16 cellular contexts compared by ENCODE assay signal in genomic region chr14:87186745-87187144, GRCh38.
A peak's percentile ranks its signal among the peaks of the same experiment; 100 is the strongest.
DNase-seq lines count a peak whose midpoint lies in the region; TF ChIP-seq lines count a peak whose summit lies in the region.
"Had no signal": no experiment of that assay in that cellular context is flagged by ENCODE, and none has a peak within 500 bp of the region (broad histone marks: within the 10 kb centered on the region; RNA-seq: fewer than 3 reads in every experiment).

No MANE protein-coding gene starts in this region.

- H3K79me1 ChIP-seq in H9 (ENCODE audit: insufficient read depth, low read depth, low read length, poor library complexity, severe bottlenecking) = no peaks in the 10 kb centered on the region

- H3K9me3 ChIP-seq in H9 (ENCODE audit: control insufficient read depth, low read depth, low read length) (no peaks in the 10 kb centered on the region), OCI-LY7 (ENCODE audit: low read length) (no peaks in the 10 kb centered on the region), iPS-18a (ENCODE audit: control insufficient read depth, low read depth, low read length) (no peaks in the 10 kb centered on the region), neural progenitor cell (ENCODE audit: low read depth) (no peaks in the 10 kb centered on the region)

- no peak overlapping the region for H4K5ac ChIP-seq in H9 (ENCODE audit: insufficient read length, low read depth, low read length)

- H3K4ac ChIP-seq in H9 (ENCODE audit: low read depth, low read length) = no peak overlapping the region

- H3K4me1 ChIP-seq in H9 (ENCODE audit: insufficient read depth, low read length) (peaks cover 5% of the 10 kb centered on the region; the same call in 1 of the 2 replicates), OCI-LY7 (ENCODE audit: insufficient read depth, low read length, poor library complexity, severe bottlenecking) (peaks cover 9% of the 10 kb centered on the region), iPS-18a (ENCODE audit: control insufficient read depth, low read depth, low read length) (peaks cover 36% of the 10 kb centered on the region), neural progenitor cell (peaks cover 18% of the 10 kb centered on the region)

- no CpG with 5 or more reads among the region's 6 CpGs for WGBS in H9 (ENCODE audit: extremely low coverage, insufficient read length, low lambda C conversion rate)

- no peak overlapping the region for H2AK5ac ChIP-seq in H9 (ENCODE audit: insufficient read length, low read length)

- H2AFZ ChIP-seq in H9 (ENCODE audit: low read length) (no peak overlapping the region), OCI-LY7 (ENCODE audit: low read length) (peak overlapping the region; percentile 15; the same call in 1 of the 2 replicates), neural progenitor cell (replicated peaks) (no peak overlapping the region)

- H3K79me2 ChIP-seq in H9 (ENCODE audit: insufficient read depth, low read length) (no peaks in the 10 kb centered on the region), OCI-LY7 (ENCODE audit: insufficient read depth, low read depth, low read length) (no peaks in the 10 kb centered on the region), neural progenitor cell (ENCODE audit: low read depth) (no peaks in the 10 kb centered on the region)

- peak overlapping the region; percentile 21 to 27; a peak in 3 of 5 replicates for H3K4me3 Mint-ChIP-seq in H9
- H3K4me3 Mint-ChIP-seq in neural progenitor cell = no peak overlapping the region
- no peak overlapping the region for H3K4me3 Mint-ChIP-seq in activated T-cell treated with anti-CD3 and anti-CD28 coated beads, Interleukin-2, amount 50 U/mL, for 24 hours
- H3K4me3 Mint-ChIP-seq: IgD-negative memory B cell had no signal

- H3K27me3 ChIP-seq in H9 (ENCODE audit: insufficient read depth, low read length) (no peaks in the 10 kb centered on the region), iPS-18a (ENCODE audit: control insufficient read depth, insufficient read depth, low read length) (peaks cover 14% of the 10 kb centered on the region), neural progenitor cell (peaks cover 20% of the 10 kb centered on the region)

- no peak overlapping the region for H3K14ac ChIP-seq in H9 (ENCODE audit: insufficient read depth, low read length)

- no peak overlapping the region for H3K23ac ChIP-seq in H9 (ENCODE audit: insufficient read length, low read depth, low read length)

- POLR2A ChIA-PET in OCI-LY7 (lab: Charles Lee) = interaction anchor here (0.7 to 1.1 kb wide), 3 partner anchors 15 to 1379 kb away, joined by 3 to 4 read pairs (median 3); no protein-coding TSS in a partner anchor

- H3K36me3 ChIP-seq in OCI-LY7 (ENCODE audit: insufficient read depth, low read length) (no peaks in the 10 kb centered on the region), iPS-18a (ENCODE audit: control insufficient read depth, low read depth, low read length) (no peaks in the 10 kb centered on the region), neural progenitor cell (no peaks in the 10 kb centered on the region)

- no peak overlapping the region for H2BK15ac ChIP-seq in H9 (ENCODE audit: low read depth, low read length)

- peaks cover 34 to 42% of the 10 kb centered on the region in 2 experiments for H3K4me1 Mint-ChIP-seq in H9
- peaks cover 12% of the 10 kb centered on the region for H3K4me1 Mint-ChIP-seq in neural progenitor cell
- no peaks in the 10 kb centered on the region for H3K4me1 Mint-ChIP-seq in activated T-cell treated with anti-CD3 and anti-CD28 coated beads, Interleukin-2, amount 50 U/mL, for 24 hours (ENCODE audit: low read depth)
- H3K4me1 Mint-ChIP-seq: IgD-negative memory B cell had no signal

- H3K18ac ChIP-seq in H9 (ENCODE audit: insufficient read length, low read depth, low read length) = no peak overlapping the region

- no peak overlapping the region for H3T11ph ChIP-seq in H9 (ENCODE audit: low read length)

- no TSS peak for BruUV-seq in OCI-LY7 (replicated peaks; lab: Mats Ljungman, UMichigan)

- H2BK5ac ChIP-seq in H9 (ENCODE audit: insufficient read length, low read length) = no peak overlapping the region

- H3K27me3 Mint-ChIP-seq in H9 (ENCODE audit: low read depth) (peaks cover 47% of the 10 kb centered on the region), neural progenitor cell (ENCODE audit: insufficient read depth, low read depth) (peaks cover 4% of the 10 kb centered on the region)
- H3K27me3 Mint-ChIP-seq in activated T-cell treated with anti-CD3 and anti-CD28 coated beads, Interleukin-2, amount 50 U/mL, for 24 hours = no peaks in the 10 kb centered on the region
- H3K27me3 Mint-ChIP-seq: IgD-negative memory B cell had no signal

- peak; percentile 35 for DNase-seq in H9
- no peak for DNase-seq in OCI-LY7 (ENCODE audit: low spot score)
- DNase-seq in neural progenitor cell (ENCODE audit: low spot score) = peak; percentile 63
- no peak for DNase-seq in activated T-cell treated with anti-CD3 and anti-CD28 coated beads, Interleukin-2, amount 50 U/mL, for 24 hours
- DNase-seq in activated T-cell treated with anti-CD3 and anti-CD28 coated beads for 4 hours = no peak
- no peak for DNase-seq in T-helper 1 cell
- no peak for DNase-seq in nucleus accumbens (lab: John Stamatoyannopoulos, UW)
- DNase-seq: C1 segment of cervical spinal cord; NCI-H1105 treated with DMSO at 0.1 percent for 48 hours; NCI-H1694 treated with DMSO at 0.1 percent for 48 hours; NCI-H345; NK-92 treated with Interleukin-12 subunit alpha and Interleukin-12 subunit beta, amount 100 ng/mL, for 24 hours; PC-3 had no signal

- CTCF ChIA-PET in OCI-LY7 (lab: Charles Lee; ENCODE audit: unreplicated experiment) = no interaction called here

- H3K23me2 ChIP-seq in H9 (ENCODE audit: insufficient read length, low read depth, low read length, poor library complexity, severe bottlenecking) = no peaks in the 10 kb centered on the region

- H2BK20ac ChIP-seq in H9 (ENCODE audit: low read depth, low read length, poor library complexity, severe bottlenecking) = no peak overlapping the region

- no peak overlapping the region for H4K8ac ChIP-seq in H9 (replicated peaks; ENCODE audit: insufficient read length, low read depth, low read length)

- H4K20me1 ChIP-seq in H9 (ENCODE audit: control insufficient read depth, insufficient read depth, insufficient read length) (no peaks in the 10 kb centered on the region), OCI-LY7 (ENCODE audit: insufficient read depth, low read length) (no peaks in the 10 kb centered on the region), neural progenitor cell (ENCODE audit: low read depth) (no peaks in the 10 kb centered on the region)

- no peak overlapping the region for H2BK12ac ChIP-seq in H9 (ENCODE audit: insufficient read length, low read depth, low read length)

- no peaks in the 10 kb centered on the region for H3K9me2 ChIP-seq in OCI-LY7 (ENCODE audit: insufficient read depth, low read length)

- H3K9me3 Mint-ChIP-seq in H9 = no peaks in the 10 kb centered on the region
- no peaks in the 10 kb centered on the region for H3K9me3 Mint-ChIP-seq in neural progenitor cell
- peaks cover 25% of the 10 kb centered on the region for H3K9me3 Mint-ChIP-seq in activated T-cell treated with anti-CD3 and anti-CD28 coated beads, Interleukin-2, amount 50 U/mL, for 24 hours

- H3K4me3 ChIP-seq in OCI-LY7 (ENCODE audit: low read depth, low read length, poor library complexity, severe bottlenecking) = no peak overlapping the region
- peak overlapping the region; percentile 39 for H3K4me3 ChIP-seq in iPS-18a (ENCODE audit: low read length)
- H3K4me3 ChIP-seq in neural progenitor cell = no peak overlapping the region

- intact Hi-C loops in OCI-LY7 (cut with micrococcal nuclease; ENCODE audit: unreplicated experiment) = no loop called here

- H3K36me3 Mint-ChIP-seq in H9 (ENCODE audit: insufficient read depth in 1 of 3, low read depth in 3 of 3) (no peaks in the 10 kb centered on the region; a peak in 1 of 7 replicates), neural progenitor cell (no peaks in the 10 kb centered on the region)
- H3K36me3 Mint-ChIP-seq in activated T-cell treated with anti-CD3 and anti-CD28 coated beads, Interleukin-2, amount 50 U/mL, for 24 hours (ENCODE audit: low read depth) = no peaks in the 10 kb centered on the region
- H3K36me3 Mint-ChIP-seq: IgD-negative memory B cell had no signal

- no peaks in the 10 kb centered on the region for H3F3A ChIP-seq in neural progenitor cell (ENCODE audit: low read depth)

- TF ChIP-seq CTCF in H9 (conservative IDR thresholded peaks at IDR 0.05) (no peak), OCI-LY7 (conservative IDR thresholded peaks at IDR 0.05; ENCODE audit: low read length) (no peak), neural progenitor cell (IDR thresholded peaks at IDR 0.05) (no peak)

- H3K9ac ChIP-seq in H9 (ENCODE audit: extremely low read depth, insufficient read length, low read length) (no peak overlapping the region), iPS-18a (ENCODE audit: low read length) (peak overlapping the region; percentile 47), neural progenitor cell (no peak overlapping the region)

- H3K27ac Mint-ChIP-seq in H9 = peak overlapping the region in 2 of 3 experiments; percentile 31 to 63; a peak in 3 of 7 replicates
- peak overlapping the region; percentile 61 for H3K27ac Mint-ChIP-seq in neural progenitor cell
- H3K27ac Mint-ChIP-seq in activated T-cell treated with anti-CD3 and anti-CD28 coated beads, Interleukin-2, amount 50 U/mL, for 24 hours = no peak overlapping the region
- H3K27ac Mint-ChIP-seq: IgD-negative memory B cell had no signal

- no peak overlapping the region for H2BK120ac ChIP-seq in H9 (ENCODE audit: low read depth, low read length, poor library complexity, severe bottlenecking)

- H3K56ac ChIP-seq in H9 (ENCODE audit: insufficient read length, low read depth, low read length) = no peak overlapping the region

- no peak overlapping the region for H4K91ac ChIP-seq in H9 (ENCODE audit: insufficient read length, low read depth, low read length)

- H3K27ac ChIP-seq in H9 (ENCODE audit: insufficient read length, low read depth, low read length) (no peak overlapping the region), OCI-LY7 (ENCODE audit: low read depth, low read length, poor library complexity, severe bottlenecking) (no peak overlapping the region), iPS-18a (ENCODE audit: low read length) (no peak overlapping the region), neural progenitor cell (no peak overlapping the region)
- H3K27ac ChIP-seq: RWPE1 had no signal

- H3K4me2 ChIP-seq in H9 (ENCODE audit: insufficient read depth, insufficient read length, low read length) = peak overlapping the region; percentile 4
- no peak overlapping the region for H3K4me2 ChIP-seq in OCI-LY7 (ENCODE audit: low read length)
- peak overlapping the region; percentile 66 for H3K4me2 ChIP-seq in neural progenitor cell

Comparison
In these comparisons a context has a peak if more than half of its experiments do, and no peak if none do; other contexts are left out.
1. DNase-seq: peak in H9 (single experiment) and neural progenitor cell (single experiment); none in OCI-LY7 (single experiment), activated T-cell treated with anti-CD3 and anti-CD28 coated beads, Interleukin-2, amount 50 U/mL, for 24 hours (single experiment), activated T-cell treated with anti-CD3 and anti-CD28 coated beads for 4 hours (single experiment), T-helper 1 cell (0 of 5) and nucleus accumbens (0 of 56).
2. H3K4me3 Mint-ChIP-seq: peak in H9 (2 of 2); none in neural progenitor cell (single experiment) and activated T-cell treated with anti-CD3 and anti-CD28 coated beads, Interleukin-2, amount 50 U/mL, for 24 hours (single experiment).